Comparison of ENCODE assay signal across 25 cellular contexts in genomic region chr3:129518048-129518570, GRCh38. TPM values are rescaled to one million over a fixed set of nuclear protein-coding genes. Genes with fewer than 3 reads are reported as not detected.
"Had no signal": no experiment of that assay in that cellular context is flagged by ENCODE, and none has a peak within 500 bp of the region (broad histone marks: within the 10 kb centered on the region; RNA-seq: fewer than 3 reads in every experiment).

No MANE protein-coding gene starts in this region.

- H3K9me3 ChIP-seq: SK-N-SH had no signal

- DNase-seq: IMR-90, Kasumi-1, MM.1S, NCI-H1092 treated with DMSO at 0.1 percent for 48 hours, NCI-H1436, NCI-H187, NCI-H2029, NCI-H2081 treated with DMSO at 0.1 percent for 48 hours, NCI-H2171, NCI-H226, NCI-H446, NCI-H510A, NCI-H524 treated with DMSO at 0.1 percent for 48 hours, NCI-H69, NCI-H774, Right ventricle myocardium superior, RPMI8226, SW 1271, T-cell had no signal

- H3K9ac ChIP-seq: KMS-11, SK-N-SH had no signal

- H3K4me2 ChIP-seq: KMS-11, SK-N-SH had no signal

- ATAC-seq: T-cell had no signal

- H3K9me3 Mint-ChIP-seq: T-cell had no signal

- H3K27ac ChIP-seq: KMS-11 had no signal

- H3K4me1 Mint-ChIP-seq: T-cell had no signal

- H3K27me3 Mint-ChIP-seq: T-cell had no signal

- H3K27ac Mint-ChIP-seq: T-cell had no signal

- FAIRE-seq: RCC 7860 had no signal

- H3K4me3 Mint-ChIP-seq: T-cell had no signal

RNA-seq across cellular contexts. Expression of gene RHO, which starts 10.3 kb away (rescaled TPM):
- total RNA-seq: HT-29, IMR-90, Right ventricle myocardium superior, SK-MEL-5 had no signal
- polyA plus RNA-seq: IMR-90, SK-N-SH had no signal

RNA-seq across cellular contexts. Expression of gene H1-8, which starts 24.9 kb away (rescaled TPM):
- total RNA-seq: HT-29, IMR-90, M059J, Right ventricle myocardium superior, SK-MEL-5, T-cell had no signal
- polyA plus RNA-seq: IMR-90, SK-N-SH had no signal
